Comparison of ENCODE assay signal across 11 cellular contexts in genomic region chr6:26445934-26446667, GRCh38. TPM values are rescaled to one million over a fixed set of nuclear protein-coding genes. Genes with fewer than 3 reads are reported as not detected.
DNase-seq lines count a peak whose midpoint lies in the region; ATAC-seq and TF ChIP-seq lines count a peak whose summit lies in the region.
"Had no signal": no experiment of that assay in that cellular context is flagged by ENCODE, and none has a peak within 500 bp of the region (broad histone marks: within the 10 kb centered on the region; RNA-seq: fewer than 3 reads in every experiment).

No MANE protein-coding gene starts in this region.

- TF ChIP-seq RAD21 in SK-N-SH (IDR thresholded peaks at IDR 0.05; ENCODE audit: low read length) = no peak

- H3K79me2 ChIP-seq in mammary epithelial cell (ENCODE audit: insufficient read depth, low read length) (no peaks in the 10 kb centered on the region), SK-N-SH (ENCODE audit: insufficient read depth) (no peaks in the 10 kb centered on the region)

- H3K9ac ChIP-seq in mammary epithelial cell (ENCODE audit: insufficient read depth, low read length) = no peak overlapping the region
- H3K9ac ChIP-seq in SK-N-SH = no peak overlapping the region

- in situ Hi-C loops in mammary epithelial cell (cut with MboI; ENCODE audit: low sequenced_read_pairs in 2 of 2) = no loop called here

- DNase-seq in ELR (ENCODE audit: low read depth) = peak; percentile 58
- peak; percentile 43 for DNase-seq in activated naive CD8-positive, alpha-beta T cell treated with anti-CD3 and anti-CD28 coated beads for 36 hours
- DNase-seq in islet precursor cell = no peak
- no peak for DNase-seq in mammary epithelial cell
- no peak for DNase-seq in NCI-H748 (lab: John Stamatoyannopoulos, UW; ENCODE audit: unreplicated experiment)
- no peak for DNase-seq in SK-N-SH
- DNase-seq: DMS79 had no signal

- 64% methylated on average over 5 of the region's 5 CpGs for WGBS in mammary epithelial cell (ENCODE audit: low coverage, missing lambda C conversion rate)
- 67% methylated on average over 4 of the region's 5 CpGs for WGBS in SK-N-SH (ENCODE audit: low lambda C conversion rate)

- CTCF ChIA-PET in mammary epithelial cell (lab: Charles Lee; ENCODE audit: low non-redundant PET) (interaction anchor here (0.5 to 0.6 kb wide), 2 partner anchors 12 to 94 kb away, joined by 3 to 6 read pairs; partner anchors contain the start of gene BTN2A1), SK-N-SH (lab: Yijun Ruan, JAX) (no interaction called here)

- no TSS peak for BruUV-seq in mammary epithelial cell (replicated peaks; lab: Mats Ljungman, UMichigan)

- no peaks in the 10 kb centered on the region for H3F3A ChIP-seq in SK-N-SH (replicated peaks; ENCODE audit: insufficient read depth)

- H3K9me2 ChIP-seq in SK-N-SH = no peaks in the 10 kb centered on the region

- H3K4me3 ChIP-seq in mammary epithelial cell (replicated peaks in 1 of 3; ENCODE audit: insufficient read depth in 1 of 3, low read depth in 2 of 3, low read length in 3 of 3) = no peak overlapping the region
- H3K4me3 ChIP-seq in SK-N-SH (ENCODE audit: low read depth in 2 of 2, low read length in 1 of 2) = no peak overlapping the region
- H3K4me3 ChIP-seq: coronary artery, SJSA1 had no signal

- no peaks in the 10 kb centered on the region for H3K36me3 ChIP-seq in mammary epithelial cell (ENCODE audit: insufficient read depth, low read length)
- H3K36me3 ChIP-seq in SK-N-SH (replicated peaks in 1 of 2; ENCODE audit: control insufficient read depth in 1 of 2, insufficient read depth in 2 of 2, low read length in 1 of 2) = peaks cover 0 to 9% of the 10 kb centered on the region in 2 experiments

- ATAC-seq in GM19463 (IDR thresholded peaks at IDR 0.05; ENCODE audit: unreplicated experiment) (peak; percentile 92), HG03520 (IDR thresholded peaks at IDR 0.05; ENCODE audit: unreplicated experiment) (peak; percentile 48)

- no peak for TF ChIP-seq CTCF in mammary epithelial cell (conservative IDR thresholded peaks at IDR 0.05 in 1 of 2, IDR thresholded peaks at IDR 0.05 in 1 of 2; ENCODE audit: extremely low read depth in 1 of 2, insufficient read depth in 1 of 2, low read depth in 1 of 2, low read length in 2 of 2)
- TF ChIP-seq CTCF in SK-N-SH (IDR thresholded peaks at IDR 0.05) = no peak

- no peaks in the 10 kb centered on the region for H3K27me3 ChIP-seq in mammary epithelial cell (ENCODE audit: insufficient read depth, low read length)
- no peaks in the 10 kb centered on the region for H3K27me3 ChIP-seq in SK-N-SH (ENCODE audit: insufficient read depth)
- H3K27me3 ChIP-seq: SJSA1 had no signal

- POLR2A ChIA-PET in SK-N-SH (lab: Yijun Ruan, JAX) = interaction anchor here (0.6 kb wide), 1 partner anchor 54 kb away, joined by 3 read pairs; no protein-coding TSS in a partner anchor

- H3K27ac ChIP-seq in mammary epithelial cell (ENCODE audit: insufficient read depth, low read depth, low read length) (no peak overlapping the region), SK-N-SH (ENCODE audit: low read depth in 2 of 2, low read length in 1 of 2) (no peak overlapping the region)
- H3K27ac ChIP-seq: coronary artery, SJSA1 had no signal

- H4K20me1 ChIP-seq in mammary epithelial cell (ENCODE audit: insufficient read depth, low read length) = no peaks in the 10 kb centered on the region
- H4K20me1 ChIP-seq in SK-N-SH (ENCODE audit: insufficient read depth) = no peaks in the 10 kb centered on the region

- H3K36me3 Mint-ChIP-seq in activated naive CD8-positive, alpha-beta T cell treated with anti-CD3 and anti-CD28 coated beads for 36 hours = peaks cover 44% of the 10 kb centered on the region

- intact Hi-C loops in mammary epithelial cell (cut with micrococcal nuclease) = no loop called here

- H3K27me3 Mint-ChIP-seq in activated naive CD8-positive, alpha-beta T cell treated with anti-CD3 and anti-CD28 coated beads for 36 hours = no peaks in the 10 kb centered on the region

- dilution Hi-C loops in mammary epithelial cell (cut with HindIII; ENCODE audit: low sequenced_read_pairs) = no loop called here

- H3K9me3 ChIP-seq in mammary epithelial cell (replicated peaks; ENCODE audit: insufficient read depth, low read length) = no peaks in the 10 kb centered on the region
- no peaks in the 10 kb centered on the region for H3K9me3 ChIP-seq in SK-N-SH
- H3K9me3 ChIP-seq: SJSA1 had no signal

- peaks cover 54% of the 10 kb centered on the region for H3K4me1 Mint-ChIP-seq in activated naive CD8-positive, alpha-beta T cell treated with anti-CD3 and anti-CD28 coated beads for 36 hours

- H2AFZ ChIP-seq in mammary epithelial cell (ENCODE audit: low read depth, low read length) (no peak overlapping the region), SK-N-SH (ENCODE audit: low read depth) (no peak overlapping the region)

- H3K4me3 Mint-ChIP-seq in activated naive CD8-positive, alpha-beta T cell treated with anti-CD3 and anti-CD28 coated beads for 36 hours = peak overlapping the region; percentile 8

- no peaks in the 10 kb centered on the region for H3K4me1 ChIP-seq in mammary epithelial cell (ENCODE audit: insufficient read depth, low read length)
- H3K4me1 ChIP-seq in SK-N-SH (ENCODE audit: control insufficient read depth in 1 of 2, insufficient read depth in 2 of 2, low read depth in 1 of 2, low read length in 1 of 2) = peaks cover 0 to 7% of the 10 kb centered on the region in 2 experiments; a peak in 2 of 4 replicates

- no peaks in the 10 kb centered on the region for H3K9me3 Mint-ChIP-seq in activated naive CD8-positive, alpha-beta T cell treated with anti-CD3 and anti-CD28 coated beads for 36 hours

- peak overlapping the region; percentile 82 for H3K27ac Mint-ChIP-seq in activated naive CD8-positive, alpha-beta T cell treated with anti-CD3 and anti-CD28 coated beads for 36 hours

- H3K4me2 ChIP-seq in mammary epithelial cell (ENCODE audit: insufficient read depth, low read depth, low read length) = no peak overlapping the region
- no peak overlapping the region for H3K4me2 ChIP-seq in SK-N-SH

- TF ChIP-seq EP300 in SK-N-SH (IDR thresholded peaks at IDR 0.05; ENCODE audit: borderline replicate concordance in 1 of 2, low read depth in 1 of 2, low read length in 1 of 2) = no peak

TF ChIP-seq in SK-N-SH, 30 proteins besides CTCF, POLR2A, EP300 and RAD21:
- TF ChIP-seq USF2 (IDR thresholded peaks at IDR 0.05; ENCODE audit: borderline replicate concordance, low read depth, low read length) = no peak
- no peak for TF ChIP-seq POLR2AphosphoS5 (IDR thresholded peaks at IDR 0.05; ENCODE audit: low read depth, low read length)
- no peak for TF ChIP-seq IRF3 (IDR thresholded peaks at IDR 0.05; ENCODE audit: low read depth, low read length)
- TF ChIP-seq TAF1 (IDR thresholded peaks at IDR 0.05; ENCODE audit: borderline replicate concordance, low read depth, low read length) = no peak
- TF ChIP-seq RFX5 (IDR thresholded peaks at IDR 0.05; ENCODE audit: low read length) = no peak
- no peak for TF ChIP-seq EZH2phosphoT487 (IDR thresholded peaks at IDR 0.05; ENCODE audit: borderline replicate concordance, low read depth)
TF ChIP-seq in SK-N-SH: peak in this region for 0.

RNA-seq across cellular contexts. Expression of gene BTN3A3, which starts 5.8 kb away (rescaled TPM):
- total RNA-seq in activated naive CD8-positive, alpha-beta T cell treated with anti-CD3 and anti-CD28 coated beads for 36 hours = 10 to 100 TPM; 28.8 to 30.1 TPM
- 1 to 10 TPM; 5.3 to 5.5 TPM for total RNA-seq in mammary epithelial cell
- polyA plus RNA-seq in mammary epithelial cell (4.3 TPM), SK-N-SH (2012; rRNA removed) (6.9 and 8.8 TPM in 2 replicates)
- 8.1 TPM for polyA minus RNA-seq in mammary epithelial cell
- 6.3 and 7.3 TPM in 2 replicates for polyA plus RNA-seq in SK-N-SH (2012; cell fraction: cytosol; rRNA removed)
- 21.5 and 23.0 TPM in 2 replicates for polyA plus RNA-seq in SK-N-SH (2012; cell fraction: nucleus; rRNA removed)

RNA-seq across cellular contexts. Expression of gene BTN2A1, which starts 11.7 kb away (rescaled TPM):
- 10 to 100 TPM; 19.0 to 21.3 TPM for total RNA-seq in activated naive CD8-positive, alpha-beta T cell treated with anti-CD3 and anti-CD28 coated beads for 36 hours
- total RNA-seq in mammary epithelial cell = 10 to 100 TPM in 1 of 2 donors, 1 to 10 TPM in 1; 7.8 to 19.2 TPM
- polyA plus RNA-seq in mammary epithelial cell (9.0 TPM), SK-N-SH (2012; rRNA removed) (21.2 and 28.6 TPM in 2 replicates)
- polyA minus RNA-seq in mammary epithelial cell = 2.3 TPM
- 18.7 and 19.5 TPM in 2 replicates for polyA plus RNA-seq in SK-N-SH (2012; cell fraction: cytosol; rRNA removed)
- 46.6 and 50.0 TPM in 2 replicates for polyA plus RNA-seq in SK-N-SH (2012; cell fraction: nucleus; rRNA removed)

RNA-seq across cellular contexts. Expression of gene BTN3A1, which starts 44.0 kb away (rescaled TPM):
- 10 to 100 TPM; 19.0 to 20.7 TPM for total RNA-seq in activated naive CD8-positive, alpha-beta T cell treated with anti-CD3 and anti-CD28 coated beads for 36 hours
- 1 to 10 TPM; 5.1 to 7.3 TPM for total RNA-seq in mammary epithelial cell
- polyA plus RNA-seq in mammary epithelial cell (4.4 TPM), SK-N-SH (2012; rRNA removed) (14.2 and 17.6 TPM in 2 replicates)
- 2.4 TPM for polyA minus RNA-seq in mammary epithelial cell
- 11.9 and 13.4 TPM in 2 replicates for polyA plus RNA-seq in SK-N-SH (2012; cell fraction: cytosol; rRNA removed)
- polyA plus RNA-seq in SK-N-SH (2012; cell fraction: nucleus; rRNA removed) = 45.8 and 55.5 TPM in 2 replicates

RNA-seq across cellular contexts. Expression of gene BTN1A1, which starts 54.0 kb away (rescaled TPM):
- under 1 TPM; 0.14 to 0.16 TPM for total RNA-seq in activated naive CD8-positive, alpha-beta T cell treated with anti-CD3 and anti-CD28 coated beads for 36 hours
- total RNA-seq in mammary epithelial cell = not detected
- not detected for polyA plus RNA-seq in mammary epithelial cell
- polyA minus RNA-seq in mammary epithelial cell = not detected
- polyA plus RNA-seq in SK-N-SH (2012; rRNA removed) = not detected in 2 replicates
- polyA plus RNA-seq in SK-N-SH (2012; cell fraction: cytosol; rRNA removed) = 0.01 TPM in 1 of 2 replicates, not detected in the other
- not detected in 2 replicates for polyA plus RNA-seq in SK-N-SH (2012; cell fraction: nucleus; rRNA removed)
- total RNA-seq: SJSA1 had no signal

Comparison
In these comparisons a context has a peak if more than half of its experiments do, and no peak if none do; other contexts are left out.
1. DNase-seq: peak in ELR (single experiment) and activated naive CD8-positive, alpha-beta T cell treated with anti-CD3 and anti-CD28 coated beads for 36 hours (single experiment); none in islet precursor cell (single experiment), mammary epithelial cell (single experiment), NCI-H748 (single experiment) and SK-N-SH (single experiment).
2. RNA of gene BTN3A3, which starts 5.8 kb away (total RNA-seq): 28.8 to 30.1 TPM in activated naive CD8-positive, alpha-beta T cell treated with anti-CD3 and anti-CD28 coated beads for 36 hours; 5.3 to 5.5 TPM in mammary epithelial cell; every median in the first group is over 4 times any median in the second.